25 cellular contexts compared by ENCODE assay signal in the genomic region with DNA sequence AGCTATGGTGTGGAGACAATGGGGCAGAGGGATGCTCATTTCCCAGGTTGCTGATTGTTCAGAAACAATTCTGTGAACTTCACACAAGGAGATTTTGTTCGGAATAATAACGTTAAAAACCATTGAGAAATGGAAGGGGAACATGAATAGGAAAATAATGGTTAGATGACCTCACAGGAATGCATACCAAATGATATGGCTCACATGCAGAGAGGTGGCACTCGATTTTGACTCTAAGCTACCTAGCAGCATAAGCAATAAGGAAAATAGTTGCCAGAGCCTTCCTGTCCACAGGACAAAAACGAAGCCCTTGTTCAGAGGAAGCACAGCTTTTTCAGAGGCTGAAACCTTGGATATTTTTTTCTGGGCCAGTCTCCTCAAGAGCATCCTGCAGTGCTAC.
DNase-seq lines count a peak whose midpoint lies in the region; ATAC-seq, FAIRE-seq and TF ChIP-seq lines count a peak whose summit lies in the region.
"Had no signal": no experiment of that assay in that cellular context is flagged by ENCODE, and none has a peak within 500 bp of the region (broad histone marks: within the 10 kb centered on the region; RNA-seq: fewer than 3 reads in every experiment).

No MANE protein-coding gene starts in this region.

- no peaks in the 10 kb centered on the region for H3K9me1 ChIP-seq in endothelial cell of umbilical vein (replicated peaks; ENCODE audit: control insufficient read depth, extremely low read depth, insufficient read depth, low read length)

- no TSS peak for BruUV-seq in endothelial cell of umbilical vein (replicated peaks; lab: Mats Ljungman, UMichigan)

- peak overlapping the region in 2 of 11 experiments; percentile 8 to 25; a peak in 1 of 22 replicates for H3K27ac ChIP-seq in BLaER1 treated with 17β-estradiol and CSF1 and Interleukin-3, amounts not matched to agents 10 nM and 100 nM
- H3K27ac ChIP-seq in OCI-LY3 (ENCODE audit: low read length) (no peak overlapping the region), endothelial cell of umbilical vein (ENCODE audit: insufficient read depth, low read depth, low read length) (no peak overlapping the region)
- H3K27ac ChIP-seq: PC-9, SJCRH30 had no signal

- intact Hi-C loops in endothelial cell of umbilical vein (cut with micrococcal nuclease): no loop called here

- no peaks in the 10 kb centered on the region for H4K20me1 ChIP-seq in BLaER1 treated with 17β-estradiol and CSF1 and Interleukin-3, amounts not matched to agents 10 nM and 100 nM
- no peaks in the 10 kb centered on the region for H4K20me1 ChIP-seq in OCI-LY3 (ENCODE audit: insufficient read depth, low read length)
- no peaks in the 10 kb centered on the region for H4K20me1 ChIP-seq in endothelial cell of umbilical vein (replicated peaks; ENCODE audit: control insufficient read depth, extremely low read depth, insufficient read depth, low read length)

- ATAC-seq in GM18873 (IDR thresholded peaks at IDR 0.05; ENCODE audit: low FRiP score, unreplicated experiment) (no peak), T-cell (replicated peaks in 1 of 4) (no peak), HG02678 (IDR thresholded peaks at IDR 0.05; ENCODE audit: unreplicated experiment) (no peak)
- ATAC-seq: Right ventricle myocardium inferior had no signal

- no peaks in the 10 kb centered on the region; a peak in 1 of 22 replicates for H3K9me3 ChIP-seq in BLaER1 treated with 17β-estradiol and CSF1 and Interleukin-3, amounts not matched to agents 10 nM and 100 nM (replicated peaks in 1 of 11)
- H3K9me3 ChIP-seq in OCI-LY3 (ENCODE audit: insufficient read depth, low read length): no peaks in the 10 kb centered on the region
- no peaks in the 10 kb centered on the region for H3K9me3 ChIP-seq in endothelial cell of umbilical vein (replicated peaks; ENCODE audit: control insufficient read depth, insufficient read depth, low read length)
- H3K9me3 ChIP-seq: SJCRH30 had no signal

- TF ChIP-seq CTCF in OCI-LY3 (IDR thresholded peaks at IDR 0.05; ENCODE audit: low read depth, low read length) (no peak), endothelial cell of umbilical vein (IDR thresholded peaks at IDR 0.05; ENCODE audit: extremely low read depth in 1 of 2, insufficient read depth in 1 of 2, low read depth in 1 of 2, low read length in 2 of 2) (no peak)

- dilution Hi-C loops in endothelial cell of umbilical vein (cut with MboI; ENCODE audit: extremely low pct_ligation_motif_present, low sequenced_read_pairs): no loop called here

- no peaks in the 10 kb centered on the region for H3K36me3 Mint-ChIP-seq in T-cell
- H3K36me3 Mint-ChIP-seq: CD14-positive monocyte; CD8-positive, alpha-beta memory T cell had no signal

- no peak overlapping the region for H3K4me3 ChIP-seq in BLaER1 treated with 17β-estradiol and CSF1 and Interleukin-3, amounts not matched to agents 10 nM and 100 nM
- H3K4me3 ChIP-seq in OCI-LY3 (ENCODE audit: low read length) (no peak overlapping the region), endothelial cell of umbilical vein (replicated peaks in 1 of 3; ENCODE audit: insufficient read depth in 1 of 3, low read depth in 1 of 3, low read length in 3 of 3) (no peak overlapping the region)
- H3K4me3 ChIP-seq: MG63, PC-9, SJCRH30 had no signal

- H2AFZ ChIP-seq in OCI-LY3 (ENCODE audit: low read depth, low read length) (no peak overlapping the region), endothelial cell of umbilical vein (ENCODE audit: low read depth, low read length) (no peak overlapping the region)
- H2AFZ ChIP-seq: PC-9 had no signal

- no peaks in the 10 kb centered on the region for H3K4me1 Mint-ChIP-seq in T-cell
- H3K4me1 Mint-ChIP-seq: CD8-positive, alpha-beta memory T cell had no signal

- H3K36me3 ChIP-seq in BLaER1 treated with 17β-estradiol and CSF1 and Interleukin-3, amounts not matched to agents 10 nM and 100 nM: no peaks in the 10 kb centered on the region
- no peaks in the 10 kb centered on the region for H3K36me3 ChIP-seq in OCI-LY3 (replicated peaks; ENCODE audit: low read depth, low read length)
- no peaks in the 10 kb centered on the region for H3K36me3 ChIP-seq in endothelial cell of umbilical vein (ENCODE audit: control insufficient read depth in 2 of 2, extremely low read depth in 1 of 2, insufficient read depth in 2 of 2, low read length in 2 of 2)
- H3K36me3 ChIP-seq: MG63, SJCRH30 had no signal

- H3K27ac Mint-ChIP-seq in T-cell: no peak overlapping the region
- H3K27ac Mint-ChIP-seq: CD14-positive monocyte; CD8-positive, alpha-beta memory T cell had no signal

- peak overlapping the region; percentile 28 to 80 (median 53); a peak in 20 of 22 replicates for H3K4me2 ChIP-seq in BLaER1 treated with 17β-estradiol and CSF1 and Interleukin-3, amounts not matched to agents 10 nM and 100 nM
- H3K4me2 ChIP-seq in OCI-LY3 (ENCODE audit: low read length): peak overlapping the region; percentile 41
- no peak overlapping the region for H3K4me2 ChIP-seq in endothelial cell of umbilical vein (ENCODE audit: insufficient read depth, low read length)
- H3K4me2 ChIP-seq: PC-9 had no signal

- no peak for DNase-seq in endothelial cell of umbilical vein (ENCODE audit: low read depth, low spot score)
- no peak for DNase-seq in urothelium cell line (ENCODE audit: low spot score)
- no peak for DNase-seq in T-cell
- DNase-seq: CD8-positive, alpha-beta memory T cell; DMS 273 treated with DMSO at 0.1 percent for 48 hours; DMS79; H9; KG1; MG63; NCI-H1105 treated with DMSO at 0.1 percent for 48 hours; NCI-H146; NCI-H1930; NCI-H2107; NCI-H524; NCI-H774; PC-9; SJCRH30 had no signal

- H3K4me1 ChIP-seq in BLaER1 treated with 17β-estradiol and CSF1 and Interleukin-3, amounts not matched to agents 10 nM and 100 nM: peaks cover 7 to 23% (median 14%) of the 10 kb centered on the region in 10 experiments; a peak in 18 of 20 replicates
- peaks cover 11% of the 10 kb centered on the region for H3K4me1 ChIP-seq in OCI-LY3 (ENCODE audit: low read length)
- H3K4me1 ChIP-seq in endothelial cell of umbilical vein (ENCODE audit: control insufficient read depth, extremely low read depth, insufficient read depth, low read length): no peaks in the 10 kb centered on the region
- H3K4me1 ChIP-seq: SJCRH30 had no signal

- H3K27me3 Mint-ChIP-seq in T-cell: peaks cover 15 to 37% of the 10 kb centered on the region in 2 donors

- peaks cover 0 to 6% (median 0%) of the 10 kb centered on the region in 3 donors for H3K9me3 Mint-ChIP-seq in T-cell

- no peak overlapping the region for H3K4me3 Mint-ChIP-seq in T-cell
- H3K4me3 Mint-ChIP-seq: CD14-positive monocyte; CD8-positive, alpha-beta memory T cell; H9 had no signal

- CTCF ChIA-PET in endothelial cell of umbilical vein (lab: Charles Lee): no interaction called here
- CTCF ChIA-PET in T-cell (lab: Charles Lee): no interaction called here

- POLR2A ChIA-PET in endothelial cell of umbilical vein (lab: Charles Lee) (no interaction called here), T-cell (lab: Charles Lee) (no interaction called here)

- H3K9ac ChIP-seq in BLaER1 treated with 17β-estradiol and CSF1 and Interleukin-3, amounts not matched to agents 10 nM and 100 nM: peak overlapping the region in 1 of 11 experiments; percentile 6; a peak in 1 of 22 replicates
- H3K9ac ChIP-seq in OCI-LY3 (ENCODE audit: low read length): no peak overlapping the region
- no peak overlapping the region for H3K9ac ChIP-seq in endothelial cell of umbilical vein (replicated peaks; ENCODE audit: extremely low read depth, insufficient read depth, low read length)

- no peaks in the 10 kb centered on the region for H3K79me2 ChIP-seq in OCI-LY3 (ENCODE audit: low read length)
- no peaks in the 10 kb centered on the region for H3K79me2 ChIP-seq in endothelial cell of umbilical vein (ENCODE audit: control insufficient read depth, insufficient read depth, low read length)

- no peaks in the 10 kb centered on the region for H3K27me3 ChIP-seq in BLaER1 treated with 17β-estradiol and CSF1 and Interleukin-3, amounts not matched to agents 10 nM and 100 nM
- no peaks in the 10 kb centered on the region for H3K27me3 ChIP-seq in OCI-LY3 (ENCODE audit: low read depth, low read length)
- H3K27me3 ChIP-seq in endothelial cell of umbilical vein (ENCODE audit: control insufficient read depth in 2 of 2, insufficient read depth in 2 of 2, low read length in 2 of 2): peaks cover 0 to 9% of the 10 kb centered on the region in 2 experiments
- H3K27me3 ChIP-seq: MG63, SJCRH30 had no signal

- FAIRE-seq in endothelial cell of umbilical vein (lab: Jason Lieb, UNC) (peak; percentile 78), urothelium cell line (lab: Jason Lieb, UNC) (peak; percentile 50)
- FAIRE-seq: A204.1, GM12892 had no signal

- TF ChIP-seq POLR2A in endothelial cell of umbilical vein (IDR thresholded peaks at IDR 0.05; ENCODE audit: low read depth, low read length): no peak

TF ChIP-seq in endothelial cell of umbilical vein, 7 proteins besides CTCF, POLR2A, EP300 and RAD21:
- TF ChIP-seq JUN (IDR thresholded peaks at IDR 0.05; ENCODE audit: borderline replicate concordance, insufficient read depth, insufficient read length, low read depth): no peak
- TF ChIP-seq MAX (IDR thresholded peaks at IDR 0.05; ENCODE audit: insufficient read depth, insufficient read length): no peak
- no peak for TF ChIP-seq GATA2 (IDR thresholded peaks at IDR 0.05; ENCODE audit: insufficient read depth, insufficient read length, low read depth, low read length)
- no peak for TF ChIP-seq POLR2AphosphoS5 (IDR thresholded peaks at IDR 0.05; ENCODE audit: insufficient read depth, low read depth, low read length)
- TF ChIP-seq MYC (IDR thresholded peaks at IDR 0.05; ENCODE audit: low read depth, low read length): no peak
- no peak for TF ChIP-seq FOS (IDR thresholded peaks at IDR 0.05; ENCODE audit: borderline replicate concordance, insufficient read depth, low read length)
- no peak for TF ChIP-seq EZH2 (IDR thresholded peaks at IDR 0.05; ENCODE audit: borderline replicate concordance, low read depth, low read length, severe bottlenecking)
